ENCODE assay signal across 1 cellular context in genomic region chr5:14752497-14753071, GRCh38.
TF ChIP-seq lines count a peak whose summit lies in the region.

No MANE protein-coding gene starts in this region.

TF ChIP-seq in WTC11, 78 proteins besides CTCF, POLR2A, EP300 and RAD21 (continued from another document):
- TF ChIP-seq AFF4 (CRISPR knock-in tag; IDR thresholded peaks at IDR 0.05; ENCODE audit: borderline replicate concordance) = no peak
- TF ChIP-seq ESRRA (CRISPR knock-in tag; IDR thresholded peaks at IDR 0.05; ENCODE audit: borderline replicate concordance) = no peak
- TF ChIP-seq RELA (CRISPR knock-in tag; IDR thresholded peaks at IDR 0.05; ENCODE audit: borderline replicate concordance) = no peak
- no peak for TF ChIP-seq GTF2I (CRISPR knock-in tag; conservative IDR thresholded peaks at IDR 0.05)
- TF ChIP-seq MYBL2 (CRISPR knock-in tag; IDR thresholded peaks at IDR 0.05) = no peak
- TF ChIP-seq ZNF532 (CRISPR knock-in tag; IDR thresholded peaks at IDR 0.05; ENCODE audit: borderline replicate concordance) = no peak
- TF ChIP-seq ETV6 (CRISPR knock-in tag; IDR thresholded peaks at IDR 0.05) = no peak
- TF ChIP-seq ERG (CRISPR knock-in tag; IDR thresholded peaks at IDR 0.05) = no peak
- TF ChIP-seq ATF1 (CRISPR knock-in tag; IDR thresholded peaks at IDR 0.05) = no peak
- TF ChIP-seq SOX15 (CRISPR knock-in tag; IDR thresholded peaks at IDR 0.05) = no peak
- no peak for TF ChIP-seq NFE2L1 (CRISPR knock-in tag; IDR thresholded peaks at IDR 0.05)
